ENCODE assay signal across 9 cellular contexts in the genomic region with DNA sequence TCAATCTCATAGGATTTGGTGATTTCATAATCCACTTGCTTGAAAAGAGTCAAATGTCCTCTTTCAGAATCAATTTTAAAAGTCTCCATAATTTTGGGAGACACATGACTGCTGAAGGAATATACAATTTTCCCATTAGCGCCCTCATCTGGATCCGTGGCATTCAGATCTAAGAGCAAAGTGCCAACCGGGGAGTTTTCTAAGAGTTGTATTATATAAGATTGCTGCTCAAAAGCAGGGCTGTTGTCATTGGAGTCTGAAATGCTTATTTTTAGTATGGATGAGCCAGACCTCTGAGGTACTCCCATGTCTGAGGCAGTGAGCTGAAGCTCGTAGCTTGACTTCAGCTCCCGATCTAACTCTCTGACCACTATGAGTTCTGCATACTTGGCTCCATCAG. TPM values are rescaled to one million over a fixed set of nuclear protein-coding genes. Genes with fewer than 3 reads are reported as not detected.
DNase-seq lines count a peak whose midpoint lies in the region; ATAC-seq and TF ChIP-seq lines count a peak whose summit lies in the region.
"Had no signal": no experiment of that assay in that cellular context is flagged by ENCODE, and none has a peak within 500 bp of the region (broad histone marks: within the 10 kb centered on the region; RNA-seq: fewer than 3 reads in every experiment).

No MANE protein-coding gene starts in this region.

- H3K27ac ChIP-seq in HUES64 (ENCODE audit: low read depth, low read length) (no peak overlapping the region), ectodermal cell (ENCODE audit: insufficient read depth, low read depth, low read length, poor library complexity, severe bottlenecking) (no peak overlapping the region), tibial artery (peak overlapping the region; percentile 90 to 92)

- DNase-seq in medulla oblongata (ENCODE audit: extremely low spot score) (peak; percentile 71), tibial artery (no peak), NCI-H146 (lab: John Stamatoyannopoulos, UW) (no peak)
- no peak for DNase-seq in effector CD4-positive, alpha-beta T cell
- DNase-seq in activated CD4-positive, alpha-beta T cell treated with anti-CD3 and anti-CD28 coated beads for 36 hours: no peak

- H3K36me3 ChIP-seq in HUES64 (ENCODE audit: insufficient read depth, low read length): peaks cover 47% of the 10 kb centered on the region
- H3K36me3 ChIP-seq in ectodermal cell (ENCODE audit: control insufficient read depth, insufficient read depth, low read length): peaks cover 34% of the 10 kb centered on the region
- H3K36me3 ChIP-seq in tibial artery: no peaks in the 10 kb centered on the region

- H3K36me3 Mint-ChIP-seq in activated CD4-positive, alpha-beta T cell treated with anti-CD3 and anti-CD28 coated beads for 36 hours (ENCODE audit: low read depth): no peaks in the 10 kb centered on the region

- no peak overlapping the region for H3K4me3 Mint-ChIP-seq in activated CD4-positive, alpha-beta T cell treated with anti-CD3 and anti-CD28 coated beads for 36 hours
- H3K4me3 Mint-ChIP-seq: activated T-helper 1 cell treated with anti-CD3 and anti-CD28 coated beads, Interleukin-12 subunit alpha, Interleukin-12 subunit beta, Interleukin-2, Interleukin-4 antibody, amounts not matched to agents 30 ng/mL and 10 ng/mL and 1 ng/mL, durations not matched to agents 14 hours and 24 hours and 36 hours had no signal

- no peaks in the 10 kb centered on the region for H3K4me1 Mint-ChIP-seq in activated CD4-positive, alpha-beta T cell treated with anti-CD3 and anti-CD28 coated beads for 36 hours

- peak overlapping the region; percentile 73 for H3K9ac ChIP-seq in HUES64 (ENCODE audit: low read depth, low read length)

- no peak overlapping the region for H3K27ac Mint-ChIP-seq in activated CD4-positive, alpha-beta T cell treated with anti-CD3 and anti-CD28 coated beads for 36 hours
- H3K27ac Mint-ChIP-seq: activated T-helper 1 cell treated with anti-CD3 and anti-CD28 coated beads, Interleukin-12 subunit alpha, Interleukin-12 subunit beta, Interleukin-2, Interleukin-4 antibody, amounts not matched to agents 30 ng/mL and 10 ng/mL and 1 ng/mL, durations not matched to agents 14 hours and 24 hours and 36 hours had no signal

- CTCF ChIA-PET in activated CD4-positive, alpha-beta T cell treated with anti-CD3 and anti-CD28 coated beads for 36 hours (lab: Charles Lee): interaction anchor here (0.7 kb wide), 1 partner anchor 9 kb away, joined by 3 read pairs; no protein-coding TSS in a partner anchor

- no peaks in the 10 kb centered on the region for H3K9me3 Mint-ChIP-seq in activated CD4-positive, alpha-beta T cell treated with anti-CD3 and anti-CD28 coated beads for 36 hours (ENCODE audit: low read depth)
- H3K9me3 Mint-ChIP-seq: activated T-helper 1 cell treated with anti-CD3 and anti-CD28 coated beads, Interleukin-12 subunit alpha, Interleukin-12 subunit beta, Interleukin-2, Interleukin-4 antibody, amounts not matched to agents 30 ng/mL and 10 ng/mL and 1 ng/mL, durations not matched to agents 14 hours and 24 hours and 36 hours had no signal

- peak in 1 of 2 experiments; percentile 45 for TF ChIP-seq CTCF in tibial artery (IDR thresholded peaks at IDR 0.05)

- peaks cover 3% of the 10 kb centered on the region for H3K27me3 Mint-ChIP-seq in activated CD4-positive, alpha-beta T cell treated with anti-CD3 and anti-CD28 coated beads for 36 hours

- H3K9me3 ChIP-seq in HUES64 (ENCODE audit: insufficient read depth, low read depth, low read length) (no peaks in the 10 kb centered on the region), ectodermal cell (ENCODE audit: control insufficient read depth, low read length) (no peaks in the 10 kb centered on the region), tibial artery (no peaks in the 10 kb centered on the region)

- WGBS in HUES64: 8% methylated on average over 5 of the region's 5 CpGs
- WGBS in ectodermal cell, 2 experiments: 2 to 4% methylated on average over 5 of the region's 5 CpGs

- ATAC-seq in activated CD4-positive, alpha-beta T cell treated with anti-CD3 and anti-CD28 coated beads for 36 hours: no peak
- ATAC-seq in HG03095 (IDR thresholded peaks at IDR 0.05; ENCODE audit: unreplicated experiment): no peak

- H3K4me1 ChIP-seq in HUES64 (ENCODE audit: insufficient read depth, low read length): peaks cover 54% of the 10 kb centered on the region
- peaks cover 33% of the 10 kb centered on the region for H3K4me1 ChIP-seq in ectodermal cell (ENCODE audit: control insufficient read depth, insufficient read depth, low read length)
- peaks cover 0 to 27% (median 5%) of the 10 kb centered on the region in 4 donors for H3K4me1 ChIP-seq in tibial artery

- intact Hi-C loops in tibial artery (cut with DNase I; ENCODE audit: low total_unique reads): loop anchor here (5.0 to 10.0 kb wide), 2 partner anchors 174 to 331 kb away; no protein-coding TSS in a partner anchor
- intact Hi-C loops in activated CD4-positive, alpha-beta T cell treated with anti-CD3 and anti-CD28 coated beads for 36 hours (cut with DNase I, micrococcal nuclease): no loop called here

- H3K27me3 ChIP-seq in HUES64 (ENCODE audit: insufficient read depth, low read length) (no peaks in the 10 kb centered on the region), ectodermal cell (ENCODE audit: control insufficient read depth, insufficient read depth, low read length, poor library complexity, severe bottlenecking) (no peaks in the 10 kb centered on the region), tibial artery (no peaks in the 10 kb centered on the region)

- H3K4me3 ChIP-seq in HUES64 (ENCODE audit: low read length) (peak overlapping the region; percentile 93), ectodermal cell (ENCODE audit: insufficient read depth, low read depth, low read length) (peak overlapping the region; percentile 88), tibial artery (peak overlapping the region; percentile 62 to 67)

- POLR2A ChIA-PET in activated CD4-positive, alpha-beta T cell treated with anti-CD3 and anti-CD28 coated beads for 36 hours (lab: Charles Lee): no interaction called here

RNA-seq across cellular contexts. Expression of a gene that starts 1.2 kb away (rescaled TPM):
- polyA plus RNA-seq in HUES64 (2013, experiment 1 of 2): 32.4 TPM
- polyA plus RNA-seq in HUES64 (2013, experiment 2 of 2): 40.0 TPM
- polyA plus RNA-seq in ectodermal cell (2013, experiment 1 of 4): 180 TPM
- 189 TPM for polyA plus RNA-seq in ectodermal cell (2013, experiment 2 of 4)
- 144 TPM for polyA plus RNA-seq in ectodermal cell (2013, experiment 3 of 4)
- polyA plus RNA-seq in ectodermal cell (2013, experiment 4 of 4): 156 TPM
- total RNA-seq in activated CD4-positive, alpha-beta T cell treated with anti-CD3 and anti-CD28 coated beads for 36 hours: not detected
- total RNA-seq: activated T-helper 1 cell treated with anti-CD3 and anti-CD28 coated beads, Interleukin-12 subunit alpha, Interleukin-12 subunit beta, Interleukin-2, Interleukin-4 antibody, amounts not matched to agents 30 ng/mL and 10 ng/mL and 1 ng/mL, durations not matched to agents 14 hours and 24 hours and 36 hours had no signal

Comparison
In these comparisons a context has a peak if more than half of its experiments do, and no peak if none do; other contexts are left out.
1. H3K27ac ChIP-seq: peak in tibial artery (2 of 2); none in HUES64 (single experiment) and ectodermal cell (single experiment).
2. Peak in every context shown above with its lines, with median percentiles within 50 percentile points of each other: H3K4me3 ChIP-seq.